1 cellular context compared by ENCODE assay signal in genomic region chr5:180070726-180071417, GRCh38.
TF ChIP-seq lines count a peak whose summit lies in the region.

No MANE protein-coding gene starts in this region.

TF ChIP-seq in K562, 482 proteins besides CTCF, POLR2A, EP300 and RAD21 (continues in another document):
- TF ChIP-seq MGA (IDR thresholded peaks at IDR 0.05) (peak; percentile 74), ATF1 (CRISPR knock-in tag; IDR thresholded peaks at IDR 0.05) (no peak), ATF1 (tag; IDR thresholded peaks at IDR 0.05) (peak; percentile 25), NR1H2 (CRISPR knock-in tag; IDR thresholded peaks at IDR 0.05) (no peak), YY1 (IDR thresholded peaks at IDR 0.05; ENCODE audit: borderline replicate concordance in 1 of 3, control insufficient read depth in 1 of 3, extremely low read depth in 1 of 3, insufficient read depth in 3 of 3, insufficient read length in 1 of 3, insufficient replicate concordance in 2 of 3, low read depth in 1 of 3, low read length in 2 of 3) (no peak), ARID2 (IDR thresholded peaks at IDR 0.05) (no peak), ELK3 (CRISPR knock-in tag; IDR thresholded peaks at IDR 0.05) (no peak), MAZ (CRISPR knock-in tag; conservative IDR thresholded peaks at IDR 0.05 in 1 of 2, IDR thresholded peaks at IDR 0.05 in 1 of 2) (no peak; a peak in 1 of 4 replicates), RCOR1 (IDR thresholded peaks at IDR 0.05; ENCODE audit: borderline replicate concordance in 1 of 2, low read depth in 2 of 2, low read length in 2 of 2) (peak in 1 of 2 experiments; percentile 32; a peak in 1 of 4 replicates), REST (CRISPR knock-in tag; IDR thresholded peaks at IDR 0.05; ENCODE audit: low read depth) (peak; percentile 28; the same call in 1 of the 2 replicates), ARID4B (CRISPR knock-in tag; IDR thresholded peaks at IDR 0.05) (peak; percentile 58; the same call in 1 of the 2 replicates), CEBPG (CRISPR knock-in tag; IDR thresholded peaks at IDR 0.05) (peak; percentile 45; the same call in 1 of the 2 replicates), CEBPG (tag; conservative IDR thresholded peaks at IDR 0.05 in 1 of 2, IDR thresholded peaks at IDR 0.05 in 1 of 2) (no peak), CSDE1 (IDR thresholded peaks at IDR 0.05) (no peak), BCOR (IDR thresholded peaks at IDR 0.05) (0 out of 2 replicates have a peak, but pooled peaks have one; percentile 19), CEBPZ (IDR thresholded peaks at IDR 0.05; ENCODE audit: borderline replicate concordance, low read depth, low read length) (no peak), CREB3L1 (IDR thresholded peaks at IDR 0.05; ENCODE audit: borderline replicate concordance, low read depth) (0 out of 2 replicates have a peak, but pooled peaks have one; percentile 20), UBTF (IDR thresholded peaks at IDR 0.05; ENCODE audit: borderline replicate concordance in 1 of 2, low read depth in 2 of 2, low read length in 2 of 2) (peak in 1 of 2 experiments; percentile 77; a peak in 1 of 4 replicates)
